20 cellular contexts compared by ENCODE assay signal in genomic region chr1:232403017-232403714, GRCh38.
A peak's percentile ranks its signal among the peaks of the same experiment; 100 is the strongest.
DNase-seq lines count a peak whose midpoint lies in the region; ATAC-seq and TF ChIP-seq lines count a peak whose summit lies in the region.
"Had no signal": no experiment of that assay in that cellular context is flagged by ENCODE, and none has a peak within 500 bp of the region (broad histone marks: within the 10 kb centered on the region; RNA-seq: fewer than 3 reads in every experiment).

No MANE protein-coding gene starts in this region.

- H3K27ac ChIP-seq in right atrium auricular region (no peak overlapping the region), left ventricle myocardium inferior (replicated peaks) (peak overlapping the region; percentile 39), sigmoid colon (no peak overlapping the region)
- H3K27ac ChIP-seq: BLaER1 treated with 17β-estradiol and CSF1 and Interleukin-3, amounts not matched to agents 10 nM and 100 nM; GM23248 had no signal

- H3K27me3 Mint-ChIP-seq in immature natural killer cell (ENCODE audit: low read depth in 3 of 3) = peaks cover under 1 to 10% (median 2%) of the 10 kb centered on the region in 3 donors
- H3K27me3 Mint-ChIP-seq: B cell, IgD-negative memory B cell had no signal

- no peaks in the 10 kb centered on the region for H3K9me3 ChIP-seq in right atrium auricular region
- H3K9me3 ChIP-seq in left ventricle myocardium inferior (replicated peaks) = no peaks in the 10 kb centered on the region
- H3K9me3 ChIP-seq in sigmoid colon = no peaks in the 10 kb centered on the region

- no peaks in the 10 kb centered on the region for H3K9me3 Mint-ChIP-seq in immature natural killer cell
- H3K9me3 Mint-ChIP-seq: CD8-positive, alpha-beta T cell had no signal

- H3K4me1 Mint-ChIP-seq in immature natural killer cell = peaks cover 0 to 6% of the 10 kb centered on the region in 2 donors
- H3K4me1 Mint-ChIP-seq: B cell had no signal

- H3K4me3 ChIP-seq in right atrium auricular region = no peak overlapping the region
- no peak overlapping the region for H3K4me3 ChIP-seq in epithelial cell of proximal tubule (ENCODE audit: low read depth, low read length)
- H3K4me3 ChIP-seq in left ventricle myocardium inferior = no peak overlapping the region
- H3K4me3 ChIP-seq in sigmoid colon = no peak overlapping the region
- no peak overlapping the region for H3K4me3 ChIP-seq in H7 (ENCODE audit: insufficient read depth, low read depth, low read length)
- H3K4me3 ChIP-seq: BLaER1 treated with 17β-estradiol and CSF1 and Interleukin-3, amounts not matched to agents 10 nM and 100 nM; GM12878; GM23248 had no signal

- intact Hi-C loops in Right ventricle myocardium superior (cut with DNase I) = no loop called here
- intact Hi-C loops in left ventricle myocardium inferior (cut with micrococcal nuclease) = no loop called here
- intact Hi-C loops in sigmoid colon (cut with DNase I) = no loop called here

- H3K4me3 Mint-ChIP-seq in immature natural killer cell = no peak overlapping the region
- H3K4me3 Mint-ChIP-seq: B cell; CD8-positive, alpha-beta T cell; IgD-negative memory B cell had no signal

- H3K4me1 ChIP-seq in right atrium auricular region = peaks cover 0 to 8% of the 10 kb centered on the region in 2 donors
- peaks cover 27% of the 10 kb centered on the region for H3K4me1 ChIP-seq in left ventricle myocardium inferior
- H3K4me1 ChIP-seq in sigmoid colon = peaks cover 0 to 3% (median 0%) of the 10 kb centered on the region in 4 donors

- TF ChIP-seq CTCF in right atrium auricular region (IDR thresholded peaks at IDR 0.05) (no peak), epithelial cell of proximal tubule (conservative IDR thresholded peaks at IDR 0.05; ENCODE audit: low read depth, low read length) (peak; percentile 4), left ventricle myocardium inferior (IDR thresholded peaks at IDR 0.05; ENCODE audit: borderline replicate concordance) (peak; percentile 14), sigmoid colon (IDR thresholded peaks at IDR 0.05) (no peak)

- H3K36me3 Mint-ChIP-seq in immature natural killer cell = peaks cover 0 to 12% (median 4%) of the 10 kb centered on the region in 3 donors
- H3K36me3 Mint-ChIP-seq: CD8-positive, alpha-beta T cell; IgD-negative memory B cell had no signal

- H3K36me3 ChIP-seq in right atrium auricular region = peaks cover 35% of the 10 kb centered on the region
- peaks cover 69% of the 10 kb centered on the region for H3K36me3 ChIP-seq in left ventricle myocardium inferior
- H3K36me3 ChIP-seq in sigmoid colon = peaks cover 0 to 56% (median 16%) of the 10 kb centered on the region in 4 donors
- no peaks in the 10 kb centered on the region for H3K36me3 ChIP-seq in H7 (replicated peaks; ENCODE audit: control insufficient read depth, insufficient read depth, low read length)

- TF ChIP-seq POLR2A in sigmoid colon (IDR thresholded peaks at IDR 0.05) = no peak

- no peak for TF ChIP-seq EP300 in sigmoid colon (IDR thresholded peaks at IDR 0.05)

- H3K27me3 ChIP-seq in right atrium auricular region (no peaks in the 10 kb centered on the region), left ventricle myocardium inferior (ENCODE audit: low read depth) (no peaks in the 10 kb centered on the region), sigmoid colon (no peaks in the 10 kb centered on the region), H7 (ENCODE audit: control insufficient read depth, insufficient read depth, low read length) (no peaks in the 10 kb centered on the region)
- H3K27me3 ChIP-seq: BLaER1 treated with 17β-estradiol and CSF1 and Interleukin-3, amounts not matched to agents 10 nM and 100 nM had no signal

- H3K27ac Mint-ChIP-seq in immature natural killer cell = no peak overlapping the region
- H3K27ac Mint-ChIP-seq: B cell; CD8-positive, alpha-beta T cell; IgD-negative memory B cell had no signal

- DNase-seq in Right ventricle myocardium superior = peak; percentile 56
- no peak for DNase-seq in right atrium auricular region (ENCODE audit: low spot score)
- DNase-seq in epithelial cell of proximal tubule (ENCODE audit: low read depth) = no peak
- DNase-seq in left ventricle myocardium inferior = peak; percentile 30
- peak; percentile 62 for DNase-seq in sigmoid colon
- DNase-seq in immature natural killer cell = no peak
- no peak for DNase-seq in H7
- DNase-seq: Calu3; CD8-positive, alpha-beta T cell; DMS53; DND-41; EL; GM23248; HCEC 1CT had no signal

- WGBS in sigmoid colon, 2 donors = 96 to 97% methylated on average over 9 of the region's 9 CpGs

- ATAC-seq in Right ventricle myocardium superior (ENCODE audit: poor library complexity) = peak; percentile 58
- no peak for ATAC-seq in GM18861 (IDR thresholded peaks at IDR 0.05; ENCODE audit: unreplicated experiment)
- ATAC-seq: CD8-positive, alpha-beta T cell; GM12878; HepG2 had no signal

Comparison
In these comparisons a context has a peak if more than half of its experiments do, and no peak if none do; other contexts are left out.
1. DNase-seq: peak in Right ventricle myocardium superior (single experiment), left ventricle myocardium inferior (single experiment) and sigmoid colon (single experiment); none in right atrium auricular region (single experiment), epithelial cell of proximal tubule (single experiment), immature natural killer cell (0 of 3) and H7 (single experiment).
2. CTCF ChIP-seq: peak in epithelial cell of proximal tubule (single experiment) and left ventricle myocardium inferior (single experiment); none in right atrium auricular region (0 of 2) and sigmoid colon (0 of 4).